1 cellular context compared by ENCODE assay signal in the genomic region with DNA sequence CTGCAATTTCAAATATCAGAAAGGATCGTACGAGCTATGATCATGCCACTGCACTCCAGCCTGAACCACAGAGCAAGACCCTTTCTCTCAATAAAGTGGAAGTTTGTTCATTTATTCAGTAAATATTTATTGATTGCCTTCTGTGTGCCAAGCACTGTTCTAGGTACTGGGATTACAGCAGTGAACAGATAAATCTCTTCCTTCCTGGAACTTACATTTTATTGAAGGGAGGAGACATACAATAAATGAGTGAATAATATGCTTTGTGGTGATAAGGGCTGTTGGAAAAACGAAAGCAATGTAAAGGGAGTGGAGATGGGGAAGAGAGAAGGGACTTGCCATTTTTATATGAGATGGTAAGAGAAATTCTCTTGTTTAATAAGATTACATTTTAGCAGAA.
TF ChIP-seq lines count a peak whose summit lies in the region.

No MANE protein-coding gene starts in this region.

TF ChIP-seq in HEK293, 187 proteins besides CTCF, POLR2A, EP300 and RAD21 (continued from another document):
- TF ChIP-seq, protein P1, sequence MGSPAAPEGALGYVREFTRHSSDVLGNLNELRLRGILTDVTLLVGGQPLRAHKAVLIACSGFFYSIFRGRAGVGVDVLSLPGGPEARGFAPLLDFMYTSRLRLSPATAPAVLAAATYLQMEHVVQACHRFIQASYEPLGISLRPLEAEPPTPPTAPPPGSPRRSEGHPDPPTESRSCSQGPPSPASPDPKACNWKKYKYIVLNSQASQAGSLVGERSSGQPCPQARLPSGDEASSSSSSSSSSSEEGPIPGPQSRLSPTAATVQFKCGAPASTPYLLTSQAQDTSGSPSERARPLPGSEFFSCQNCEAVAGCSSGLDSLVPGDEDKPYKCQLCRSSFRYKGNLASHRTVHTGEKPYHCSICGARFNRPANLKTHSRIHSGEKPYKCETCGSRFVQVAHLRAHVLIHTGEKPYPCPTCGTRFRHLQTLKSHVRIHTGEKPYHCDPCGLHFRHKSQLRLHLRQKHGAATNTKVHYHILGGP (tag by site-specific recombination; IDR thresholded peaks at IDR 0.05) = no peak
